19 cellular contexts compared by ENCODE assay signal in genomic region chr7:128172151-128172550, GRCh38.
DNase-seq lines count a peak whose midpoint lies in the region; ATAC-seq and TF ChIP-seq lines count a peak whose summit lies in the region.
"Had no signal": no experiment of that assay in that cellular context is flagged by ENCODE, and none has a peak within 500 bp of the region (broad histone marks: within the 10 kb centered on the region; RNA-seq: fewer than 3 reads in every experiment).

No MANE protein-coding gene starts in this region.

- H3K27me3 ChIP-seq in HCT116 (ENCODE audit: insufficient read depth, low read length) (peaks cover 19% of the 10 kb centered on the region), colonic mucosa (peaks cover 24% of the 10 kb centered on the region)

- H3K9me3 ChIP-seq in HCT116 (ENCODE audit: control insufficient read depth in 1 of 2, insufficient read depth in 1 of 2, low read depth in 1 of 2, low read length in 2 of 2) (no peaks in the 10 kb centered on the region), colonic mucosa (no peaks in the 10 kb centered on the region)

- H3K36me3 ChIP-seq in HCT116 (ENCODE audit: control insufficient read depth in 1 of 2, insufficient read depth in 2 of 2, low read length in 2 of 2), result no peaks in the 10 kb centered on the region
- no peaks in the 10 kb centered on the region for H3K36me3 ChIP-seq in colonic mucosa
- H3K36me3 ChIP-seq: WERI-Rb-1 had no signal

- CTCF ChIA-PET in HCT116 (lab: Charles Lee), result interaction anchor here (1.4 kb wide), 1 partner anchor 37 kb away, joined by 5 read pairs; no protein-coding TSS in a partner anchor

- H3K27ac ChIP-seq in HCT116 (ENCODE audit: low read depth, low read length) (no peak overlapping the region), angular gyrus (ENCODE audit: low read depth, low read length) (peak overlapping the region; percentile 38), colonic mucosa (no peak overlapping the region)
- H3K27ac ChIP-seq: RWPE1, WERI-Rb-1 had no signal

- intact Hi-C loops in HCT116 (cut with micrococcal nuclease), result no loop called here
- intact Hi-C loops in colonic mucosa (cut with DNase I), result no loop called here

- H3K4me2 ChIP-seq in HCT116 (ENCODE audit: low read length), result no peak overlapping the region

- no peak for TF ChIP-seq RAD21 in HCT116 (IDR thresholded peaks at IDR 0.05; ENCODE audit: low read depth)

- no peak for TF ChIP-seq CTCF in HCT116 (IDR thresholded peaks at IDR 0.05 in 2 of 3, conservative IDR thresholded peaks at IDR 0.05 in 1 of 3; ENCODE audit: borderline replicate concordance in 1 of 3, insufficient read depth in 1 of 3, low read depth in 2 of 3, low read length in 2 of 3)
- no peak for TF ChIP-seq CTCF in colonic mucosa (IDR thresholded peaks at IDR 0.05)

- POLR2A ChIA-PET in HCT116 (lab: Charles Lee), result no interaction called here

- peak; percentile 93 for DNase-seq in COR-L47 (lab: John Stamatoyannopoulos, UW)
- no peak for DNase-seq in HCT116 (ENCODE audit: low read depth, low spot score)
- DNase-seq in NCI-H2196 (lab: John Stamatoyannopoulos, UW; ENCODE audit: unreplicated experiment), result peak; percentile 43
- no peak for DNase-seq in colonic mucosa
- DNase-seq: activated CD4-positive, alpha-beta memory T cell treated with anti-CD3 and anti-CD28 coated beads, Interleukin-2, amount 10 ng/mL, durations not matched to agents 7 days and 5 days; activated T-cell treated with anti-CD3 and anti-CD28 coated beads, Interleukin-2, amount 50 U/mL, for 24 hours; cortex of kidney; GF-D8; mesendoderm; NCI-H187; stimulated activated CD4-positive, alpha-beta T cell treated with anti-CD3 and anti-CD28 coated beads, Interleukin-2, amount 100 ng/mL, for 24 hours; T-cell; WERI-Rb-1 had no signal

- no peak for TF ChIP-seq POLR2A in HCT116 (IDR thresholded peaks at IDR 0.05; ENCODE audit: borderline replicate concordance, extremely low read depth, insufficient read depth, insufficient read length)

- peak; percentile 35; the same call in 1 of the 2 replicates for ATAC-seq in HCT116
- no peak for ATAC-seq in HG02642 (IDR thresholded peaks at IDR 0.05; ENCODE audit: poor library complexity, unreplicated experiment)
- no peak for ATAC-seq in HG02938 (IDR thresholded peaks at IDR 0.05; ENCODE audit: unreplicated experiment)
- ATAC-seq: activated naive CD4-positive, alpha-beta T cell treated with anti-CD3 and anti-CD28 coated beads, Interleukin-2, amount 50 U/mL, for 72 hours; T-cell had no signal

- no peak overlapping the region for H3K4me3 ChIP-seq in HCT116 (replicated peaks in 1 of 2; ENCODE audit: low read depth in 1 of 2, low read length in 2 of 2)
- no peak overlapping the region for H3K4me3 ChIP-seq in colonic mucosa
- H3K4me3 ChIP-seq: GM12878 had no signal

- no TSS peak for BruUV-seq in HCT116 (replicated peaks; lab: Mats Ljungman, UMichigan)

- H2AFZ ChIP-seq in HCT116 (ENCODE audit: low read depth, low read length, poor library complexity, severe bottlenecking), result no peak overlapping the region

- H3K9me2 ChIP-seq in HCT116 (ENCODE audit: insufficient read depth), result no peaks in the 10 kb centered on the region

- H3K79me2 ChIP-seq in HCT116 (ENCODE audit: insufficient read depth, low read length), result no peaks in the 10 kb centered on the region

- H3K9ac ChIP-seq in HCT116 (ENCODE audit: low read length) (no peak overlapping the region), colonic mucosa (ENCODE audit: low read depth in 2 of 2, low read length in 2 of 2) (no peak overlapping the region)

- RAD21 ChIA-PET in HCT116 (lab: Charles Lee; ENCODE audit: low non-redundant PET in 1 of 2, low total read pairs in 2 of 2, uncharacterized antibody in 2 of 2, unreplicated experiment in 2 of 2), result no interaction called here

- H4K20me1 ChIP-seq in HCT116 (ENCODE audit: insufficient read depth), result no peaks in the 10 kb centered on the region

- H3K4me1 ChIP-seq in HCT116 (ENCODE audit: control insufficient read depth in 1 of 2, insufficient read depth in 2 of 2, low read length in 2 of 2) (peaks cover 0 to 8% of the 10 kb centered on the region in 2 experiments; a peak in 1 of 4 replicates), colonic mucosa (no peaks in the 10 kb centered on the region)

TF ChIP-seq in HCT116, 20 proteins besides CTCF, POLR2A, EP300 and RAD21:
- no peak for TF ChIP-seq REST (IDR thresholded peaks at IDR 0.05; ENCODE audit: low read depth)
- TF ChIP-seq FOSL1 (IDR thresholded peaks at IDR 0.05; ENCODE audit: low read depth), result no peak
- TF ChIP-seq ZBTB33 (IDR thresholded peaks at IDR 0.05; ENCODE audit: extremely low read depth, insufficient replicate concordance, low read length), result no peak

Comparison
In these comparisons a context has a peak if more than half of its experiments do, and no peak if none do; other contexts are left out.
1. DNase-seq: peak in COR-L47 (single experiment) and NCI-H2196 (single experiment); none in HCT116 (single experiment) and colonic mucosa (single experiment).